Comparison of ENCODE assay signal across 9 cellular contexts in genomic region chr3:44114142-44114541, GRCh38.
DNase-seq lines count a peak whose midpoint lies in the region; ATAC-seq, FAIRE-seq and TF ChIP-seq lines count a peak whose summit lies in the region.
"Had no signal": no experiment of that assay in that cellular context is flagged by ENCODE, and none has a peak within 500 bp of the region (broad histone marks: within the 10 kb centered on the region; RNA-seq: fewer than 3 reads in every experiment).

No MANE protein-coding gene starts in this region.

- TF ChIP-seq CTCF in C4-2B (conservative IDR thresholded peaks at IDR 0.05) (peak; percentile 53), glutamatergic neuron (IDR thresholded peaks at IDR 0.05; ENCODE audit: partially characterized antibody, unreplicated experiment) (no peak)

- DNase-seq in H54 (ENCODE audit: insufficient read length, low spot score) (peak; percentile 26), glutamatergic neuron (peak; percentile 64), ureter (ENCODE audit: low spot score) (no peak), cortex of kidney (lab: John Stamatoyannopoulos, UW) (no peak)
- peak; percentile 26 for DNase-seq in activated CD4-positive, alpha-beta T cell treated with anti-CD3 and anti-CD28 coated beads, Interleukin-2, amount 50 U/mL, for 1 hour
- DNase-seq in stimulated activated CD4-positive, alpha-beta T cell treated with anti-CD3 and anti-CD28 coated beads, Interleukin-1b, Interleukin-23, amount 100 ng/mL, for 4 hours (ENCODE audit: low read depth in 2 of 2) = peak; percentile 23 to 49

- H3K27ac Mint-ChIP-seq in glutamatergic neuron (ENCODE audit: unreplicated experiment) = no peak overlapping the region

- peaks cover 7% of the 10 kb centered on the region for H3K27me3 Mint-ChIP-seq in glutamatergic neuron (ENCODE audit: unreplicated experiment)

- no peaks in the 10 kb centered on the region for H3K36me3 Mint-ChIP-seq in glutamatergic neuron (ENCODE audit: unreplicated experiment)

- no peak overlapping the region for H3K27ac ChIP-seq in C4-2B
- H3K27ac ChIP-seq: thoracic aorta had no signal

- H3K9me3 Mint-ChIP-seq in glutamatergic neuron (ENCODE audit: unreplicated experiment) = peaks cover 2% of the 10 kb centered on the region

- H3K4me1 Mint-ChIP-seq in glutamatergic neuron (ENCODE audit: low read depth, unreplicated experiment) = no peaks in the 10 kb centered on the region

- no peak overlapping the region for H3K4me3 Mint-ChIP-seq in glutamatergic neuron (ENCODE audit: unreplicated experiment)

- TF ChIP-seq POLR2A in H54 (IDR thresholded peaks at IDR 0.05; ENCODE audit: low read depth, low read length) = no peak

- no peak for ATAC-seq in HG02884 (IDR thresholded peaks at IDR 0.05; ENCODE audit: unreplicated experiment)

- FAIRE-seq in H54 (lab: Jason Lieb, UNC) = no peak

Comparison
In these comparisons a context has a peak if more than half of its experiments do, and no peak if none do; other contexts are left out.
1. DNase-seq: peak in H54 (single experiment), activated CD4-positive, alpha-beta T cell treated with anti-CD3 and anti-CD28 coated beads, Interleukin-2, amount 50 U/mL, for 1 hour (single experiment), glutamatergic neuron (single experiment) and stimulated activated CD4-positive, alpha-beta T cell treated with anti-CD3 and anti-CD28 coated beads, Interleukin-1b, Interleukin-23, amount 100 ng/mL, for 4 hours (2 of 2); none in ureter (single experiment) and cortex of kidney (single experiment).